In genomic region chr18:8657050-8657820, GRCh38 we compare ENCODE assay signal across 20 cellular contexts. TPM values are rescaled to one million over a fixed set of nuclear protein-coding genes. Genes with fewer than 3 reads are reported as not detected.
DNase-seq lines count a peak whose midpoint lies in the region; ATAC-seq and TF ChIP-seq lines count a peak whose summit lies in the region.
"Had no signal": no experiment of that assay in that cellular context is flagged by ENCODE, and none has a peak within 500 bp of the region (broad histone marks: within the 10 kb centered on the region; RNA-seq: fewer than 3 reads in every experiment).

No MANE protein-coding gene starts in this region.

- no peaks in the 10 kb centered on the region for H3K27me3 ChIP-seq in mammary epithelial cell (ENCODE audit: insufficient read depth, low read length)
- H3K27me3 ChIP-seq in testis = no peaks in the 10 kb centered on the region
- H3K27me3 ChIP-seq: SJCRH30 had no signal

- H2AFZ ChIP-seq in mammary epithelial cell (ENCODE audit: low read depth, low read length) = peak overlapping the region; percentile 23

- intact Hi-C loops in mammary epithelial cell (cut with micrococcal nuclease) = no loop called here
- intact Hi-C loops in testis (cut with DNase I; ENCODE audit: low total_unique reads) = no loop called here

- CTCF ChIA-PET in mammary epithelial cell (lab: Charles Lee; ENCODE audit: low non-redundant PET) = no interaction called here

- WGBS in mammary epithelial cell (ENCODE audit: low coverage, missing lambda C conversion rate) = 39% methylated on average over 14 of the region's 14 CpGs
- 61 to 74% methylated on average over 11 to 14 of the region's 14 CpGs for WGBS in testis, 2 donors

- DNase-seq in NCI-H748 (lab: John Stamatoyannopoulos, UW; ENCODE audit: unreplicated experiment) = peak; percentile 29
- no peak for DNase-seq in NCI-H748 treated with DMSO at 0.1 percent for 48 hours (lab: John Stamatoyannopoulos, UW)
- peak; percentile 37 for DNase-seq in NCI-H345 treated with DMSO at 0.1 percent for 48 hours (lab: John Stamatoyannopoulos, UW; ENCODE audit: unreplicated experiment)
- DNase-seq in mammary epithelial cell = no peak
- peak; percentile 75 for DNase-seq in testis
- no peak for DNase-seq in cerebellum (ENCODE audit: low spot score)
- DNase-seq in effector memory CD8-positive, alpha-beta T cell = no peak
- DNase-seq in NCI-H446 treated with DMSO at 0.1 percent for 48 hours (lab: John Stamatoyannopoulos, UW) = no peak
- DNase-seq: ACHN; activated CD4-positive, alpha-beta T cell treated with anti-CD3 and anti-CD28 coated beads for 36 hours; activated naive CD4-positive, alpha-beta T cell treated with anti-CD3 and anti-CD28 coated beads for 36 hours; CD4-positive, alpha-beta memory T cell; immature natural killer cell; lower lobe of right lung; natural killer cell; NCI-H1048; SJCRH30; stimulated activated naive CD8-positive, alpha-beta T cell treated with anti-CD3 and anti-CD28 coated beads, Interleukin-15, amount 100 ng/mL, for 72 hours; T-helper 9 cell had no signal

- no peaks in the 10 kb centered on the region for H3K9me3 Mint-ChIP-seq in effector memory CD8-positive, alpha-beta T cell
- H3K9me3 Mint-ChIP-seq: activated naive CD4-positive, alpha-beta T cell treated with anti-CD3 and anti-CD28 coated beads for 36 hours; CD4-positive, alpha-beta memory T cell; immature natural killer cell; natural killer cell; stimulated activated naive CD8-positive, alpha-beta T cell treated with anti-CD3 and anti-CD28 coated beads, Interleukin-15, amount 100 ng/mL, for 72 hours had no signal

- H3K27ac Mint-ChIP-seq in effector memory CD8-positive, alpha-beta T cell = no peak overlapping the region
- H3K27ac Mint-ChIP-seq: activated CD4-positive, alpha-beta T cell treated with anti-CD3 and anti-CD28 coated beads for 36 hours; activated naive CD4-positive, alpha-beta T cell treated with anti-CD3 and anti-CD28 coated beads for 36 hours; immature natural killer cell; natural killer cell; stimulated activated naive CD8-positive, alpha-beta T cell treated with anti-CD3 and anti-CD28 coated beads, Interleukin-15, amount 100 ng/mL, for 72 hours had no signal

- no peak overlapping the region for H3K9ac ChIP-seq in mammary epithelial cell (ENCODE audit: insufficient read depth, low read length)

- H3K4me3 ChIP-seq in mammary epithelial cell (replicated peaks in 1 of 3; ENCODE audit: insufficient read depth in 1 of 3, low read depth in 2 of 3, low read length in 3 of 3) (no peak overlapping the region), testis (no peak overlapping the region)
- H3K4me3 ChIP-seq: lower lobe of right lung, SJCRH30 had no signal

- H3K79me2 ChIP-seq in mammary epithelial cell (ENCODE audit: insufficient read depth, low read length) = no peaks in the 10 kb centered on the region

- TF ChIP-seq CTCF in mammary epithelial cell (conservative IDR thresholded peaks at IDR 0.05 in 1 of 2, IDR thresholded peaks at IDR 0.05 in 1 of 2; ENCODE audit: extremely low read depth in 1 of 2, insufficient read depth in 1 of 2, low read depth in 1 of 2, low read length in 2 of 2) (no peak), testis (IDR thresholded peaks at IDR 0.05) (no peak)

- H3K4me3 Mint-ChIP-seq in effector memory CD8-positive, alpha-beta T cell = no peak overlapping the region
- H3K4me3 Mint-ChIP-seq: activated CD4-positive, alpha-beta T cell treated with anti-CD3 and anti-CD28 coated beads for 36 hours; activated naive CD4-positive, alpha-beta T cell treated with anti-CD3 and anti-CD28 coated beads for 36 hours; CD4-positive, alpha-beta memory T cell; immature natural killer cell; natural killer cell; stimulated activated naive CD8-positive, alpha-beta T cell treated with anti-CD3 and anti-CD28 coated beads, Interleukin-15, amount 100 ng/mL, for 72 hours had no signal

- in situ Hi-C loops in mammary epithelial cell (cut with MboI; ENCODE audit: low sequenced_read_pairs in 2 of 2) = loop anchor here (10.0 to 25.0 kb wide), 2 partner anchors 328 to 855 kb away; no protein-coding TSS in a partner anchor

- peaks cover 11% of the 10 kb centered on the region for H3K4me1 ChIP-seq in mammary epithelial cell (ENCODE audit: insufficient read depth, low read length)
- H3K4me1 ChIP-seq in testis = peaks cover 14% of the 10 kb centered on the region
- H3K4me1 ChIP-seq: lower lobe of right lung, SJCRH30 had no signal

- peaks cover 24 to 36% of the 10 kb centered on the region in 2 donors for H3K27me3 Mint-ChIP-seq in effector memory CD8-positive, alpha-beta T cell

- H4K20me1 ChIP-seq in mammary epithelial cell (ENCODE audit: insufficient read depth, low read length) = no peaks in the 10 kb centered on the region

- peak overlapping the region; percentile 6 for H3K4me2 ChIP-seq in mammary epithelial cell (ENCODE audit: insufficient read depth, low read depth, low read length)

- H3K9me3 ChIP-seq in mammary epithelial cell (replicated peaks; ENCODE audit: insufficient read depth, low read length) (no peaks in the 10 kb centered on the region), testis (no peaks in the 10 kb centered on the region)
- H3K9me3 ChIP-seq: lower lobe of right lung, SJCRH30 had no signal

- H3K27ac ChIP-seq in mammary epithelial cell (ENCODE audit: insufficient read depth, low read depth, low read length) (no peak overlapping the region), testis (peak overlapping the region in 1 of 2 donors; percentile 28)
- H3K27ac ChIP-seq: lower lobe of right lung, SJCRH30 had no signal

- no TSS peak for BruUV-seq in mammary epithelial cell (replicated peaks; lab: Mats Ljungman, UMichigan)

- no peak for ATAC-seq in effector memory CD8-positive, alpha-beta T cell (replicated peaks)
- ATAC-seq: activated CD4-positive, alpha-beta T cell treated with anti-CD3 and anti-CD28 coated beads for 36 hours; esophagus mucosa; lower lobe of right lung; natural killer cell; stimulated activated naive CD8-positive, alpha-beta T cell treated with anti-CD3 and anti-CD28 coated beads, Interleukin-15, amount 100 ng/mL, for 72 hours had no signal

- dilution Hi-C loops in mammary epithelial cell (cut with HindIII; ENCODE audit: low sequenced_read_pairs) = no loop called here

- H3K36me3 ChIP-seq in mammary epithelial cell (ENCODE audit: insufficient read depth, low read length) (no peaks in the 10 kb centered on the region), testis (ENCODE audit: low read depth, missing control alignments) (no peaks in the 10 kb centered on the region)
- H3K36me3 ChIP-seq: lower lobe of right lung, SJCRH30 had no signal

- no peaks in the 10 kb centered on the region for H3K36me3 Mint-ChIP-seq in effector memory CD8-positive, alpha-beta T cell (ENCODE audit: insufficient read depth)
- H3K36me3 Mint-ChIP-seq: CD4-positive, alpha-beta memory T cell; immature natural killer cell; natural killer cell had no signal

- TF ChIP-seq POLR2A in testis (IDR thresholded peaks at IDR 0.05) = no peak

- peaks cover 3% of the 10 kb centered on the region in 2 donors for H3K4me1 Mint-ChIP-seq in effector memory CD8-positive, alpha-beta T cell (ENCODE audit: low read depth in 2 of 2)
- H3K4me1 Mint-ChIP-seq: stimulated activated naive CD8-positive, alpha-beta T cell treated with anti-CD3 and anti-CD28 coated beads, Interleukin-15, amount 100 ng/mL, for 72 hours had no signal

RNA-seq across cellular contexts. Expression of gene RAB12, which starts 48.0 kb away (rescaled TPM):
- total RNA-seq in mammary epithelial cell = 10 to 100 TPM; 36.1 to 47.8 TPM
- 10.3 TPM for polyA plus RNA-seq in mammary epithelial cell
- 20.0 TPM for polyA minus RNA-seq in mammary epithelial cell
- total RNA-seq in testis = 10 to 100 TPM; 39.8 to 52.0 TPM
- polyA plus RNA-seq in testis (ENCODE audit: insufficient read depth, low read depth, low replicate concordance) = 28.0 TPM
- 49.7 TPM for total RNA-seq in cerebellum

RNA-seq across cellular contexts. Expression of gene MTCL1, which starts 48.1 kb away (rescaled TPM):
- 10 to 100 TPM; 14.2 to 33.5 TPM for total RNA-seq in mammary epithelial cell
- polyA plus RNA-seq in mammary epithelial cell = 10.3 TPM
- polyA minus RNA-seq in mammary epithelial cell = 100 TPM
- 100 to 1,000 TPM in 1 of 2 donors, 10 to 100 TPM in 1; 95.8 to 139 TPM for total RNA-seq in testis
- polyA plus RNA-seq in testis (ENCODE audit: insufficient read depth, low read depth, low replicate concordance) = 27.5 TPM
- 26.7 TPM for total RNA-seq in cerebellum
- polyA plus RNA-seq: CD4-positive, alpha-beta memory T cell; immature natural killer cell had no signal

Comparison
In these comparisons a context has a peak if more than half of its experiments do, and no peak if none do; other contexts are left out.
1. DNase-seq: peak in NCI-H748 (single experiment), NCI-H345 treated with DMSO at 0.1 percent for 48 hours (single experiment) and testis (single experiment); none in NCI-H748 treated with DMSO at 0.1 percent for 48 hours (single experiment), mammary epithelial cell (single experiment), cerebellum (single experiment), effector memory CD8-positive, alpha-beta T cell (0 of 3) and NCI-H446 treated with DMSO at 0.1 percent for 48 hours (single experiment).